28 cellular contexts compared by ENCODE assay signal in the genomic region with DNA sequence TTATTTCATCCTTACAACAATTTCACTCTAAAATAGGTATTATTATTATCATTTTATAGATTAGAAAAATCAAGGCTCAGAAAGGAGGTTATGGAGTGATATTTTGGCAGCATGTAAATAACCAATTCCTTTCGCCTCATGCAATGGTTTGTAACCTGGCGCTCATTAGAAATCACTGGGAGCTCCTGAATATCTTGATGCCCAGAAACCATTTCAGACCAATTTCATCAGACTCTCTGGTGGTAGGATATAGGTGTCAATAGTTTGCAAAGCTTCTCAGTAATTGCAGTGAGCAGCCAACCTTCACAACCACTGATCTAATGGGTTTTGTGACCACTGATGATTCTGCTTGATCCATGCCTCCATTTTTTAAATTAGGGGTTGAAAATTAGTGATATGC.
"Had no signal": no experiment of that assay in that cellular context is flagged by ENCODE, and none has a peak within 500 bp of the region (broad histone marks: within the 10 kb centered on the region; RNA-seq: fewer than 3 reads in every experiment).

No MANE protein-coding gene starts in this region.

- DNase-seq: KG1, MG63, NCI-H1048, NCI-H1092 treated with DMSO at 0.1 percent for 48 hours, NCI-H1105 treated with DMSO at 0.1 percent for 48 hours, NCI-H1436 treated with DMSO at 0.1 percent for 48 hours, NCI-H1694 treated with DMSO at 0.1 percent for 48 hours, NCI-H187 treated with DMSO at 0.1 percent for 48 hours, NCI-H2029, NCI-H2081, NCI-H2171 treated with DMSO at 0.1 percent for 48 hours, NCI-H2227 treated with DMSO at 0.1 percent for 48 hours, NCI-H345, NCI-H446, NCI-H510A, NCI-H524, NCI-H526, NCI-H774, OCI-M1, PC-3, Peyer's patch, Right ventricle myocardium superior, RPMI8226, SHP77 treated with DMSO at 0.1 percent for 48 hours, SK-N-SH, SW 1271, T-cell had no signal

- H3K27ac Mint-ChIP-seq: T-cell had no signal

- H3K36me3 ChIP-seq: MG63, Peyer's patch, SJSA1 had no signal

- H3K4me1 ChIP-seq: Peyer's patch, SJSA1 had no signal

- H3K4me1 Mint-ChIP-seq: T-cell had no signal

- ATAC-seq: PC-3, T-cell had no signal

- H3K9me3 ChIP-seq: MG63, Peyer's patch, SJSA1, SK-N-SH had no signal

- H3K36me3 Mint-ChIP-seq: T-cell had no signal

- H3K27ac ChIP-seq: Peyer's patch, SJSA1 had no signal

- H3K4me3 Mint-ChIP-seq: T-cell had no signal

- H3K9me3 Mint-ChIP-seq: T-cell had no signal

- H3K4me2 ChIP-seq: SK-N-SH had no signal

- H3K9ac ChIP-seq: SK-N-SH had no signal

- H3K4me3 ChIP-seq: MG63, Peyer's patch, SJSA1 had no signal

- H3K27me3 ChIP-seq: MG63, Peyer's patch, SJSA1 had no signal
